Comparison of ENCODE assay signal across 16 cellular contexts in genomic region chr22:17665248-17665647, GRCh38. TPM values are rescaled to one million over a fixed set of nuclear protein-coding genes. Genes with fewer than 3 reads are reported as not detected.
DNase-seq lines count a peak whose midpoint lies in the region; ATAC-seq, FAIRE-seq and TF ChIP-seq lines count a peak whose summit lies in the region.
"Had no signal": no experiment of that assay in that cellular context is flagged by ENCODE, and none has a peak within 500 bp of the region (broad histone marks: within the 10 kb centered on the region; RNA-seq: fewer than 3 reads in every experiment).

No MANE protein-coding gene starts in this region.

- BruUV-seq in K562 (replicated peaks; lab: Mats Ljungman, UMichigan), result no TSS peak

- peaks cover 0 to 11% (median 7%) of the 10 kb centered on the region in 7 donors for H3K9me3 Mint-ChIP-seq in CD14-positive monocyte
- peaks cover 0 to 17% (median 1%) of the 10 kb centered on the region in 7 donors for H3K9me3 Mint-ChIP-seq in CD4-positive, CD25-positive, alpha-beta regulatory T cell

- no peak for TF ChIP-seq CTCF in CD14-positive monocyte (IDR thresholded peaks at IDR 0.05)
- TF ChIP-seq CTCF in K562 (IDR thresholded peaks at IDR 0.05 in 2 of 3, conservative IDR thresholded peaks at IDR 0.05 in 1 of 3; ENCODE audit: insufficient read depth in 2 of 3, low read depth in 1 of 3, low read length in 3 of 3), result no peak
- TF ChIP-seq CTCF in neutrophil (IDR thresholded peaks at IDR 0.05), result no peak
- no peak for TF ChIP-seq CTCF in RWPE1 (conservative IDR thresholded peaks at IDR 0.05; ENCODE audit: low read depth)

- TF ChIP-seq RAD21 in K562 (CRISPR knock-in tag; conservative IDR thresholded peaks at IDR 0.05 in 1 of 2, IDR thresholded peaks at IDR 0.05 in 1 of 2), result no peak

- peaks cover 33% of the 10 kb centered on the region for H3K36me3 ChIP-seq in CD4-positive, CD25-positive, alpha-beta regulatory T cell (ENCODE audit: control insufficient read depth, insufficient read depth, low read length)
- H3K36me3 ChIP-seq in K562 (ENCODE audit: control insufficient read depth, insufficient read depth, low read length), result peaks cover 62% of the 10 kb centered on the region
- H3K36me3 ChIP-seq in neutrophil, result peaks cover 10% of the 10 kb centered on the region

- H3K27me3 ChIP-seq in CD4-positive, CD25-positive, alpha-beta regulatory T cell (ENCODE audit: control insufficient read depth, insufficient read depth, low read length), result no peaks in the 10 kb centered on the region
- H3K27me3 ChIP-seq in K562 (ENCODE audit: control insufficient read depth in 2 of 2, insufficient read depth in 2 of 2, low read length in 2 of 2) (no peaks in the 10 kb centered on the region), neutrophil (no peaks in the 10 kb centered on the region)
- H3K27me3 ChIP-seq: BE2C had no signal

- TF ChIP-seq EP300 in K562 (IDR thresholded peaks at IDR 0.05; ENCODE audit: low read length), result no peak

- FAIRE-seq in K562 (lab: Jason Lieb, UNC), result no peak
- FAIRE-seq: A204.1 had no signal

- no peak overlapping the region for H2AFZ ChIP-seq in K562 (ENCODE audit: low read depth, low read length)

- peaks cover 0 to 9% of the 10 kb centered on the region in 2 experiments for H3K9me3 ChIP-seq in CD4-positive, CD25-positive, alpha-beta regulatory T cell (ENCODE audit: control insufficient read depth in 2 of 2, low read length in 2 of 2)
- peaks cover 8% of the 10 kb centered on the region for H3K9me3 ChIP-seq in K562 (replicated peaks; ENCODE audit: control insufficient read depth, insufficient read depth, low read depth, low read length)
- H3K9me3 ChIP-seq in neutrophil, result no peaks in the 10 kb centered on the region

- POLR2A ChIA-PET in K562 (lab: Yijun Ruan, JAX) (interaction anchor here (1.4 kb wide), 1 partner anchor 11 kb away, joined by 3 read pairs; no protein-coding TSS in a partner anchor), RWPE1 (lab: Yijun Ruan, JAX; ENCODE audit: low non-redundant PET) (no interaction called here)

- TF ChIP-seq POLR2A in K562 (conservative IDR thresholded peaks at IDR 0.05), result no peak

- H3K36me3 Mint-ChIP-seq in CD14-positive monocyte, result peaks cover 38 to 76% of the 10 kb centered on the region in 2 donors
- peaks cover 42% of the 10 kb centered on the region for H3K36me3 Mint-ChIP-seq in CD4-positive, CD25-positive, alpha-beta regulatory T cell

- in situ Hi-C loops in K562 (cut with MboI), result no loop called here

- no peaks in the 10 kb centered on the region for H3K27me3 Mint-ChIP-seq in CD14-positive monocyte (ENCODE audit: low read depth in 3 of 3)
- H3K27me3 Mint-ChIP-seq in CD4-positive, CD25-positive, alpha-beta regulatory T cell, result no peaks in the 10 kb centered on the region

- H3K79me2 ChIP-seq in K562 (ENCODE audit: control insufficient read depth, insufficient read depth, low read length), result peaks cover 2% of the 10 kb centered on the region; the same call in 1 of the 3 replicates

- H3K4me1 Mint-ChIP-seq in CD14-positive monocyte, result peaks cover 35% of the 10 kb centered on the region
- peaks cover 5 to 27% (median 13%) of the 10 kb centered on the region in 4 donors for H3K4me1 Mint-ChIP-seq in CD4-positive, CD25-positive, alpha-beta regulatory T cell

- no peak overlapping the region for H3K4me3 ChIP-seq in CD4-positive, CD25-positive, alpha-beta regulatory T cell (ENCODE audit: low read depth, low read length)
- H3K4me3 ChIP-seq in K562 (no peak overlapping the region), neutrophil (ENCODE audit: low read depth in 1 of 2, low read length in 1 of 2) (no peak overlapping the region)

- no peak overlapping the region for H3K9ac ChIP-seq in K562 (ENCODE audit: insufficient read depth in 1 of 2, low read depth in 2 of 2, low read length in 2 of 2)

- peak overlapping the region; percentile 68 to 94 (median 86) for H3K27ac Mint-ChIP-seq in CD14-positive monocyte
- peak overlapping the region in 2 of 3 donors; percentile 1 to 15 for H3K27ac Mint-ChIP-seq in CD4-positive, CD25-positive, alpha-beta regulatory T cell

- no peak overlapping the region for H3K4me3 Mint-ChIP-seq in CD14-positive monocyte
- H3K4me3 Mint-ChIP-seq in CD4-positive, CD25-positive, alpha-beta regulatory T cell, result no peak overlapping the region

- no peaks in the 10 kb centered on the region for H3K9me1 ChIP-seq in K562 (ENCODE audit: control insufficient read depth, insufficient read depth, low read length)

- H3K4me2 ChIP-seq in K562 (ENCODE audit: insufficient read depth, low read length), result no peak overlapping the region

- H3K27ac ChIP-seq in CD4-positive, CD25-positive, alpha-beta regulatory T cell (ENCODE audit: insufficient read depth, low read length, poor library complexity, severe bottlenecking), result no peak overlapping the region
- H3K27ac ChIP-seq in K562 (ENCODE audit: extremely low read depth, low read depth, low read length), result no peak overlapping the region
- peak overlapping the region; percentile 66 for H3K27ac ChIP-seq in neutrophil
- no peak overlapping the region for H3K27ac ChIP-seq in RWPE1
- H3K27ac ChIP-seq: C4-2B had no signal

- H3K4me1 ChIP-seq in CD4-positive, CD25-positive, alpha-beta regulatory T cell (ENCODE audit: control insufficient read depth, insufficient read depth, low read length, poor library complexity, severe bottlenecking), result no peaks in the 10 kb centered on the region
- H3K4me1 ChIP-seq in K562 (replicated peaks in 1 of 2; ENCODE audit: control insufficient read depth in 2 of 2, insufficient read depth in 2 of 2, low read length in 2 of 2), result no peaks in the 10 kb centered on the region; a peak in 1 of 5 replicates
- peaks cover 39 to 40% of the 10 kb centered on the region in 2 experiments for H3K4me1 ChIP-seq in neutrophil (ENCODE audit: control insufficient read depth in 1 of 2, insufficient read depth in 1 of 2, low read depth in 1 of 2, low read length in 1 of 2)

- 86% methylated on average over 3 of the region's 3 CpGs for WGBS in K562 (ENCODE audit: insufficient coverage, low coverage, missing lambda C conversion rate)

- no peaks in the 10 kb centered on the region for H4K20me1 ChIP-seq in K562 (replicated peaks; ENCODE audit: control insufficient read depth, insufficient read depth, low read length)

- intact Hi-C loops in CD14-positive monocyte (cut with micrococcal nuclease) (no loop called here), K562 (cut with micrococcal nuclease) (no loop called here), cardiac septum (cut with DNase I) (no loop called here)

- no peak for DNase-seq in CD14-positive monocyte (ENCODE audit: low spot score)
- DNase-seq in CD4-positive, CD25-positive, alpha-beta regulatory T cell, result no peak
- no peak for DNase-seq in K562 (ENCODE audit: extremely low read depth in 1 of 4, low spot score in 3 of 4)
- no peak for DNase-seq in RWPE1 (ENCODE audit: low spot score)
- no peak for DNase-seq in C1 segment of cervical spinal cord (lab: John Stamatoyannopoulos, UW)
- no peak for DNase-seq in cardiac septum (ENCODE audit: low spot score)
- DNase-seq: ACHN, BE2C, DMS79 treated with DMSO at 0.1 percent for 48 hours, GOT3, H7 had no signal

- CTCF ChIA-PET in K562 (lab: Yijun Ruan, JAX; ENCODE audit: low intra/inter-chr PET ratio) (no interaction called here), RWPE1 (lab: Yijun Ruan, JAX) (no interaction called here)

- ATAC-seq in CD4-positive, CD25-positive, alpha-beta regulatory T cell (ENCODE audit: low read depth in 2 of 2), result no peak
- ATAC-seq in K562, result no peak
- ATAC-seq in HG02840 (IDR thresholded peaks at IDR 0.05; ENCODE audit: low FRiP score, unreplicated experiment), result no peak
- ATAC-seq: HCT116 had no signal

RNA-seq across cellular contexts. Expression of gene BCL2L13, which starts 26.7 kb away (rescaled TPM):
- 10 to 100 TPM; 53.0 to 67.8 TPM for polyA plus RNA-seq in CD14-positive monocyte
- total RNA-seq in CD4-positive, CD25-positive, alpha-beta regulatory T cell, result 24.5 TPM
- 10 to 100 TPM; 37.0 to 43.8 (median 39.8) TPM for polyA plus RNA-seq in CD4-positive, CD25-positive, alpha-beta regulatory T cell
- 41.1 and 59.5 TPM in 2 replicates for total RNA-seq in K562 (2011; cell fraction: chromatin; rRNA removed; ENCODE audit: low replicate concordance)
- total RNA-seq in K562 (2011; cell fraction: nucleolus; rRNA removed), result 31.4 and 35.0 TPM in 2 replicates
- 49.1 and 68.7 TPM in 2 replicates for total RNA-seq in K562 (2011; cell fraction: nucleoplasm; rRNA removed)
- total RNA-seq in K562 (2014; rRNA removed), result 42.8 and 53.2 TPM in 2 replicates
- 56.5 and 61.9 TPM in 2 replicates for total RNA-seq in K562 (2014; rRNA removed; fragmentation: Illumina TruSeq; extraction: Trizol)
- 41.9 and 46.0 TPM in 2 replicates for total RNA-seq in K562 (2015; rRNA removed; fragmentation: Illumina TruSeq; extraction: Trizol)
- 56.8 and 58.4 TPM in 2 replicates for total RNA-seq in K562 (2021)
- 61.3 and 63.4 TPM in 2 replicates for polyA plus RNA-seq in K562 (2011; rRNA removed)
- 40.5 and 52.1 TPM in 2 replicates for polyA plus RNA-seq in K562 (2011; cell fraction: cytosol; rRNA removed)
- 26.2 and 29.4 TPM in 2 replicates for polyA plus RNA-seq in K562 (2011; cell fraction: nucleus; rRNA removed)
- 38.9 and 63.2 TPM in 2 replicates for polyA plus RNA-seq in K562 (2012)
- polyA plus RNA-seq in K562 (2014; fragmentation: Illumina TruSeq; extraction: Trizol), result 57.3 and 59.6 TPM in 2 replicates
- 10 to 100 TPM; 43.6 to 60.8 TPM for polyA plus RNA-seq in K562 (2014; fragmentation: Nextera tagmentation; extraction: Ambion mirVana)
- polyA plus RNA-seq in K562 (2014; rRNA removed), result 41.5 and 42.4 TPM in 2 replicates
- 75.9 and 78.7 TPM in 2 replicates for polyA minus RNA-seq in K562 (2011; rRNA and poly(A)+ RNA removed)
- polyA minus RNA-seq in K562 (2011; cell fraction: cytosol; rRNA and poly(A)+ RNA removed), result 35.5 and 39.9 TPM in 2 replicates
- polyA minus RNA-seq in K562 (2011; cell fraction: nucleus; rRNA and poly(A)+ RNA removed), result 14.1 and 22.7 TPM in 2 replicates
- total RNA-seq in cardiac septum, result 69.9 TPM

RNA-seq across cellular contexts. Expression of gene ATP6V1E1, which starts 36.7 kb away (rescaled TPM):
- polyA plus RNA-seq in CD14-positive monocyte, result 100 to 1,000 TPM; 144 to 147 TPM
- 68.6 TPM for total RNA-seq in CD4-positive, CD25-positive, alpha-beta regulatory T cell
- 100 to 1,000 TPM; 114 to 138 (median 127) TPM for polyA plus RNA-seq in CD4-positive, CD25-positive, alpha-beta regulatory T cell
- 63.6 and 104 TPM in 2 replicates for total RNA-seq in K562 (2011; cell fraction: chromatin; rRNA removed; ENCODE audit: low replicate concordance)
- 48.9 and 50.5 TPM in 2 replicates for total RNA-seq in K562 (2011; cell fraction: nucleolus; rRNA removed)
- total RNA-seq in K562 (2011; cell fraction: nucleoplasm; rRNA removed), result 69.7 and 91.1 TPM in 2 replicates
- total RNA-seq in K562 (2014; rRNA removed), result 127 and 151 TPM in 2 replicates
- 157 and 175 TPM in 2 replicates for total RNA-seq in K562 (2014; rRNA removed; fragmentation: Illumina TruSeq; extraction: Trizol)
- total RNA-seq in K562 (2015; rRNA removed; fragmentation: Illumina TruSeq; extraction: Trizol), result 175 and 184 TPM in 2 replicates
- total RNA-seq in K562 (2021), result 122 and 129 TPM in 2 replicates
- polyA plus RNA-seq in K562 (2011; rRNA removed), result 187 and 192 TPM in 2 replicates
- 87.5 and 145 TPM in 2 replicates for polyA plus RNA-seq in K562 (2011; cell fraction: cytosol; rRNA removed)
- 40.7 and 68.0 TPM in 2 replicates for polyA plus RNA-seq in K562 (2011; cell fraction: nucleus; rRNA removed)
- polyA plus RNA-seq in K562 (2012), result 166 and 250 TPM in 2 replicates
- polyA plus RNA-seq in K562 (2014; fragmentation: Illumina TruSeq; extraction: Trizol), result 197 and 230 TPM in 2 replicates
- polyA plus RNA-seq in K562 (2014; fragmentation: Nextera tagmentation; extraction: Ambion mirVana), result 100 to 1,000 TPM; 179 to 249 TPM
- 173 and 185 TPM in 2 replicates for polyA plus RNA-seq in K562 (2014; rRNA removed)
- 147 and 159 TPM in 2 replicates for polyA minus RNA-seq in K562 (2011; rRNA and poly(A)+ RNA removed)
- polyA minus RNA-seq in K562 (2011; cell fraction: cytosol; rRNA and poly(A)+ RNA removed), result 37.2 and 57.5 TPM in 2 replicates
- polyA minus RNA-seq in K562 (2011; cell fraction: nucleus; rRNA and poly(A)+ RNA removed), result 17.5 and 40.5 TPM in 2 replicates
- total RNA-seq in cardiac septum, result 174 TPM
